Comparison of ENCODE assay signal across 8 cellular contexts in the genomic region with DNA sequence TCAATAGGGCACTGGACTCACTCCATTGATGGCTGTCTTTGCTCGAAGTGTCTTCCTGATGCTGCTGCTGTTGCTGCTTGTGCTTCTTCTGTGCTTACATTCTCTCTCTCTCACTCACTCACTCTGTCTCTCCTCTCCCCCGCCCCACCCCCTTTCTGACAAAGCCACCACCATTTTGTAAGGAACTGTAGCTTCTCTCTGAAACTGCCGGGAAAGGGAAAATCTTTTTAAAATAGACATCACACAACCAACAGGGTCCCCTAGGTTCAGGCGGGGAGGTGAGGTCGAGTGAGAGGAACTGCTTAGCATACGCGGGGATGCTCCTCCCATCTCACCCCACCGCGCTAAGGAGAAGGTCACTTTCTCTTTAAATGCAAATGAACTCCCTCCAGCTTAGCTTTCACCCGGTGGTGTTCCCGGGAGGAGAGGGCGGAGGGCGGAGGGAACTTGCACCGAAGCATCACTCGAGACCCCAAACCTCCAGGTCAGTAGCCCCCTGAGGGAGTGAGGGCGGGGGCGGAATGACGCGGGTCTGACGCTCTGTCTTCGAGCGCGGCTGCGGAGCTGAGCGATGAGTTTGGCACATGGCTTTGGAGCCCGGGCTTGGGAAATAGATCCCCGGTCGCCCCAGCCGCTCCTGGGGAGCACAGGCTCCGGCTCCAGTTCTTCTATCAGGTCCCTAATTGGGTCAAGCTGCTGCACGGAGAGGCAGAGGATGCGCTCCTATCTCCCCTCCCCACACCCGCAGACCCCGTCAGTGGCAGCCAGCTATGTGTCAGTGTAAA. TPM values are rescaled to one million over a fixed set of nuclear protein-coding genes. Genes with fewer than 3 reads are reported as not detected.
A peak's percentile ranks its signal among the peaks of the same experiment; 100 is the strongest.
DNase-seq lines count a peak whose midpoint lies in the region; ATAC-seq and TF ChIP-seq lines count a peak whose summit lies in the region.

Gene CCDC28B, plus strand, starts transcription at position 370 of the 785 bp plus-strand sequence. CDS start 1,341 bp downstream, outside the sequence.

- H3K4me3 ChIP-seq in AG10803 (ENCODE audit: low read length) (peak within 1 kb of the TSS; percentile 83), kidney epithelial cell (ENCODE audit: low read depth, low read length) (peak within 1 kb of the TSS; percentile 66)

- ATAC-seq in GM21447 (IDR thresholded peaks at IDR 0.05; ENCODE audit: unreplicated experiment) = peak; percentile 37

- H3K36me3 ChIP-seq in kidney epithelial cell (ENCODE audit: control insufficient read depth, insufficient read depth, low read length) = no peaks in the 10 kb centered on the region

- H3K27ac ChIP-seq in cingulate gyrus (ENCODE audit: low read depth, low read length) = peak within 1 kb of the TSS; percentile 87

- peak; percentile 70 for DNase-seq in AG10803 (ENCODE audit: low read depth)
- DNase-seq in NCI-H226 = peak; percentile 38
- peak; percentile 34 for DNase-seq in activated CD4-positive, alpha-beta T cell treated with anti-CD3 and anti-CD28 coated beads for 1 hour
- no peak for DNase-seq in kidney epithelial cell (ENCODE audit: low read depth)
- DNase-seq in stimulated activated CD4-positive, alpha-beta T cell treated with anti-CD3 and anti-CD28 coated beads, Interleukin-12 subunit alpha, Interleukin-12 subunit beta, amount 100 ng/mL, for 4 hours = peak; percentile 44
- DNase-seq in mesenteric fat pad (ENCODE audit: low spot score) = no peak

- H3K27me3 ChIP-seq in kidney epithelial cell (ENCODE audit: control insufficient read depth, insufficient read depth, low read length) = no peaks in the 10 kb centered on the region

- TF ChIP-seq CTCF in AG10803 (conservative IDR thresholded peaks at IDR 0.05; ENCODE audit: low read length) (no peak), kidney epithelial cell (IDR thresholded peaks at IDR 0.05; ENCODE audit: insufficient read depth, low read length, poor library complexity, severe bottlenecking) (no peak)

RNA-seq across cellular contexts. Expression of gene CCDC28B, which starts in this region (rescaled TPM):
- total RNA-seq in kidney epithelial cell = 7.0 and 8.8 TPM in 2 replicates
- total RNA-seq in mesenteric fat pad = 3.5 TPM

Comparison
In these comparisons a context has a peak if more than half of its experiments do, and no peak if none do; other contexts are left out.
1. DNase-seq: peak in AG10803 (single experiment), NCI-H226 (single experiment), activated CD4-positive, alpha-beta T cell treated with anti-CD3 and anti-CD28 coated beads for 1 hour (single experiment) and stimulated activated CD4-positive, alpha-beta T cell treated with anti-CD3 and anti-CD28 coated beads, Interleukin-12 subunit alpha, Interleukin-12 subunit beta, amount 100 ng/mL, for 4 hours (single experiment); none in kidney epithelial cell (single experiment) and mesenteric fat pad (single experiment).